Comparison of ENCODE assay signal across 8 cellular contexts in genomic region chr19:21396893-21397572, GRCh38. TPM values are rescaled to one million over a fixed set of nuclear protein-coding genes. Genes with fewer than 3 reads are reported as not detected.
DNase-seq lines count a peak whose midpoint lies in the region; ATAC-seq and TF ChIP-seq lines count a peak whose summit lies in the region.

Gene ZNF493, plus strand, starts transcription at chr19:21397133. Its CDS starts 105 bp downstream, at chr19:21397238.

- H3K4me1 Mint-ChIP-seq in neural crest cell: peaks cover 19% of the 10 kb centered on the region

- TF ChIP-seq POLR2A in stomach (IDR thresholded peaks at IDR 0.05): peak in 1 of 4 donors; percentile 57

- DNase-seq in EL: peak; percentile 96
- peak; percentile 60 for DNase-seq in GOT3 (lab: John Stamatoyannopoulos, UW)
- peak; percentile 56 for DNase-seq in LoVo (ENCODE audit: low spot score)
- DNase-seq in SJCRH30: peak; percentile 94 to 98
- peak; percentile 88 for DNase-seq in activated gamma-delta T cell treated with anti-CD3 and anti-CD28 coated beads, Interleukin-2, amount 50 U/mL, for 16 hours (ENCODE audit: low read depth)
- peak; percentile 85 to 93 for DNase-seq in foreskin keratinocyte
- peak; percentile 79 for DNase-seq in neural crest cell (ENCODE audit: low read depth, low spot score)
- peak; percentile 96 for DNase-seq in stomach

- peak; percentile 99 for ATAC-seq in foreskin keratinocyte

- H3K27ac ChIP-seq in SJCRH30: peak within 1 kb of the TSS; percentile 80
- H3K27ac ChIP-seq in foreskin keratinocyte: peak within 1 kb of the TSS; percentile 35
- H3K27ac ChIP-seq in stomach: peak within 1 kb of the TSS; percentile 81 to 99 (median 88)

- H3K9me3 Mint-ChIP-seq in neural crest cell: peaks cover 21% of the 10 kb centered on the region

- intact Hi-C loops in stomach (cut with DNase I; ENCODE audit: low total_unique reads): no loop called here

- H3K4me3 ChIP-seq in SJCRH30 (peak within 1 kb of the TSS; percentile 82), stomach (peak within 1 kb of the TSS; percentile 76 to 91 (median 80))

- peak within 1 kb of the TSS; percentile 97 for H3K4me3 Mint-ChIP-seq in neural crest cell

- peaks cover 37% of the 10 kb centered on the region for H3K36me3 ChIP-seq in SJCRH30
- peaks cover 3 to 28% (median 23%) of the 10 kb centered on the region in 4 donors for H3K36me3 ChIP-seq in stomach

- TF ChIP-seq CTCF in foreskin keratinocyte (conservative IDR thresholded peaks at IDR 0.05): no peak
- no peak for TF ChIP-seq CTCF in neural crest cell (conservative IDR thresholded peaks at IDR 0.05)
- no peak for TF ChIP-seq CTCF in stomach (IDR thresholded peaks at IDR 0.05)

- H3K36me3 Mint-ChIP-seq in neural crest cell (ENCODE audit: low read depth): peaks cover 34% of the 10 kb centered on the region

- H3K27me3 ChIP-seq in SJCRH30: no peaks in the 10 kb centered on the region
- H3K27me3 ChIP-seq in foreskin keratinocyte: no peaks in the 10 kb centered on the region
- H3K27me3 ChIP-seq in stomach: no peaks in the 10 kb centered on the region

- H3K4me1 ChIP-seq in SJCRH30 (0 out of 2 replicates have a peak, but pooled peaks cover 3% of the 10 kb centered on the region), foreskin keratinocyte (no peaks in the 10 kb centered on the region), stomach (peaks cover 10 to 50% (median 25%) of the 10 kb centered on the region in 4 donors)

- H3K27me3 Mint-ChIP-seq in neural crest cell (ENCODE audit: low read depth): no peaks in the 10 kb centered on the region

- TF ChIP-seq EP300 in stomach (IDR thresholded peaks at IDR 0.05): no peak

- peaks cover 8% of the 10 kb centered on the region for H3K9me3 ChIP-seq in SJCRH30 (replicated peaks)
- H3K9me3 ChIP-seq in stomach: peaks cover 0 to 8% (median 3%) of the 10 kb centered on the region in 4 donors

- peak within 1 kb of the TSS; percentile 99 for H3K27ac Mint-ChIP-seq in neural crest cell (ENCODE audit: unreplicated experiment)

- WGBS in stomach, 5 donors: 0 to 1% (median 0%) methylated on average over 24 to 31 of the region's 31 CpGs

RNA-seq across cellular contexts. Expression of gene ZNF493, which starts in this region (rescaled TPM):
- 18.5 and 25.3 TPM in 2 replicates for total RNA-seq in SJCRH30 (2014; rRNA removed; shearing (Covaris generic))
- total RNA-seq in foreskin keratinocyte (3.2 and 3.6 TPM in 2 replicates), neural crest cell (22.3 and 22.4 TPM in 2 replicates), stomach (10 to 100 TPM; 18.1 to 100.0 (median 41.4) TPM)
- polyA plus RNA-seq in foreskin keratinocyte (0.43 and 0.45 TPM in 2 replicates), stomach (1 to 10 TPM; 2.1 to 5.8 (median 3.2) TPM)

Comparison
In these comparisons a context has a peak if more than half of its experiments do, and no peak if none do; other contexts are left out.
1. Peak in every context shown above with its lines: DNase-seq, ATAC-seq, H3K4me3 ChIP-seq and H3K27ac ChIP-seq.
2. H3K27ac ChIP-seq: peak in every context shown above with its lines; median percentile 88 in stomach; 80 in SJCRH30; 35 in foreskin keratinocyte.